8 cellular contexts compared by ENCODE assay signal in genomic region chr16:68520649-68521086, GRCh38. TPM values are rescaled to one million over a fixed set of nuclear protein-coding genes. Genes with fewer than 3 reads are reported as not detected.
DNase-seq lines count a peak whose midpoint lies in the region; TF ChIP-seq lines count a peak whose summit lies in the region.

No MANE protein-coding gene starts in this region.

- no peaks in the 10 kb centered on the region for H3K27me3 ChIP-seq in tibial nerve

- CTCF ChIA-PET in HEK293T (lab: Yijun Ruan, JAX), result interaction anchor here (0.5 to 1.5 kb wide), 10 partner anchors 9 to 743 kb away, joined by 3 to 7 read pairs (median 4); partner anchors contain the start of genes SLC7A6 and ZFP90
- CTCF ChIA-PET in activated naive CD4-positive, alpha-beta T cell treated with anti-CD3 and anti-CD28 coated beads, Interleukin-2, amount 10 ng/mL, durations not matched to agents 7 days and 5 days (lab: Charles Lee), result interaction anchor here (0.5 to 3.1 kb wide), 45 partner anchors 9 to 643 kb away, joined by 3 to 30 read pairs (median 3); no protein-coding TSS in a partner anchor

- no peaks in the 10 kb centered on the region for H3K9me3 Mint-ChIP-seq in activated naive CD4-positive, alpha-beta T cell treated with anti-CD3 and anti-CD28 coated beads, Interleukin-2, amount 10 ng/mL, durations not matched to agents 7 days and 5 days
- H3K9me3 Mint-ChIP-seq in glutamatergic neuron (ENCODE audit: unreplicated experiment), result peaks cover 3% of the 10 kb centered on the region

- no peaks in the 10 kb centered on the region for H3K36me3 ChIP-seq in tibial nerve

- POLR2A ChIA-PET in HEK293T (lab: Yijun Ruan, JAX), result interaction anchor here (0.8 kb wide), 1 partner anchor 9 kb away, joined by 6 read pairs; no protein-coding TSS in a partner anchor

- peak overlapping the region; percentile 23 for H3K4me3 Mint-ChIP-seq in activated naive CD4-positive, alpha-beta T cell treated with anti-CD3 and anti-CD28 coated beads, Interleukin-2, amount 10 ng/mL, durations not matched to agents 7 days and 5 days
- H3K4me3 Mint-ChIP-seq in glutamatergic neuron (ENCODE audit: unreplicated experiment), result no peak overlapping the region

- TF ChIP-seq POLR2A in tibial nerve (IDR thresholded peaks at IDR 0.05), result no peak

- H3K9me3 ChIP-seq in tibial nerve, result no peaks in the 10 kb centered on the region

- H3K27ac ChIP-seq in tibial nerve, result no peak overlapping the region

- WGBS in tibial nerve, 2 donors, result 1 to 3% methylated on average over 19 to 20 of the region's 22 CpGs

- no peak overlapping the region for H3K27ac Mint-ChIP-seq in activated naive CD4-positive, alpha-beta T cell treated with anti-CD3 and anti-CD28 coated beads, Interleukin-2, amount 10 ng/mL, durations not matched to agents 7 days and 5 days
- no peak overlapping the region for H3K27ac Mint-ChIP-seq in glutamatergic neuron (ENCODE audit: unreplicated experiment)

- H3K4me1 ChIP-seq in tibial nerve, result peaks cover 0 to 9% (median 0%) of the 10 kb centered on the region in 4 donors

- no peaks in the 10 kb centered on the region for H3K36me3 Mint-ChIP-seq in activated naive CD4-positive, alpha-beta T cell treated with anti-CD3 and anti-CD28 coated beads, Interleukin-2, amount 10 ng/mL, durations not matched to agents 7 days and 5 days
- H3K36me3 Mint-ChIP-seq in glutamatergic neuron (ENCODE audit: unreplicated experiment), result no peaks in the 10 kb centered on the region

- peaks cover 8% of the 10 kb centered on the region for H3K4me1 Mint-ChIP-seq in activated naive CD4-positive, alpha-beta T cell treated with anti-CD3 and anti-CD28 coated beads, Interleukin-2, amount 10 ng/mL, durations not matched to agents 7 days and 5 days
- no peaks in the 10 kb centered on the region for H3K4me1 Mint-ChIP-seq in glutamatergic neuron (ENCODE audit: low read depth, unreplicated experiment)

- peaks cover 42% of the 10 kb centered on the region for H3K27me3 Mint-ChIP-seq in activated naive CD4-positive, alpha-beta T cell treated with anti-CD3 and anti-CD28 coated beads, Interleukin-2, amount 10 ng/mL, durations not matched to agents 7 days and 5 days
- H3K27me3 Mint-ChIP-seq in glutamatergic neuron (ENCODE audit: unreplicated experiment), result peaks cover 2% of the 10 kb centered on the region

- no peak for TF ChIP-seq EP300 in tibial nerve (IDR thresholded peaks at IDR 0.05)

- peak overlapping the region in 2 of 4 donors; percentile 34 to 46 for H3K4me3 ChIP-seq in tibial nerve

- DNase-seq in EL (peak; percentile 73), HEK293T (ENCODE audit: extremely low spot score) (peak; percentile 95), NCI-H1105 treated with DMSO at 0.1 percent for 48 hours (lab: John Stamatoyannopoulos, UW) (peak; percentile 70), SKM-1 (lab: John Stamatoyannopoulos, UW; ENCODE audit: unreplicated experiment) (peak; percentile 72), glutamatergic neuron (peak; percentile 84), pons (ENCODE audit: low spot score) (peak; percentile 58), tibial nerve (ENCODE audit: low spot score in 2 of 2) (peak; percentile 76 to 90)
- DNase-seq in activated naive CD4-positive, alpha-beta T cell treated with anti-CD3 and anti-CD28 coated beads, Interleukin-2, amount 10 ng/mL, durations not matched to agents 7 days and 5 days, result peak; percentile 93

- TF ChIP-seq CTCF in glutamatergic neuron (IDR thresholded peaks at IDR 0.05; ENCODE audit: partially characterized antibody, unreplicated experiment) (peak; percentile 98), tibial nerve (IDR thresholded peaks at IDR 0.05) (peak; percentile 90 to 97 (median 91))

TF ChIP-seq in HEK293T, 16 proteins besides CTCF, POLR2A, EP300 and RAD21:
- no peak for TF ChIP-seq TARDBP (IDR thresholded peaks at IDR 0.05)
- peak; percentile 90 for TF ChIP-seq L3MBTL2 (conservative IDR thresholded peaks at IDR 0.05)

RNA-seq across cellular contexts. Expression of gene ZFP90, which starts 18.4 kb away (rescaled TPM):
- total RNA-seq in glutamatergic neuron (ENCODE audit: unreplicated experiment), result 87.0 TPM
- total RNA-seq in tibial nerve, result 10 to 100 TPM; 32.1 to 66.9 (median 48.2) TPM
